Comparison of ENCODE assay signal across 1 cellular context in genomic region chr6:31619805-31620585, GRCh38.
TF ChIP-seq lines count a peak whose summit lies in the region.

No MANE protein-coding gene starts in this region.

TF ChIP-seq in HEK293, 187 proteins besides CTCF, POLR2A, EP300 and RAD21 (continued from another document and continues in another):
- TF ChIP-seq PRDM2 (tag by site-specific recombination; IDR thresholded peaks at IDR 0.05; ENCODE audit: borderline replicate concordance): no peak
- TF ChIP-seq ZNF747 (tag by site-specific recombination; IDR thresholded peaks at IDR 0.05): no peak
- TF ChIP-seq ZNF157 (tag by site-specific recombination; IDR thresholded peaks at IDR 0.05): no peak
- no peak for TF ChIP-seq ZNF544 (tag by site-specific recombination; IDR thresholded peaks at IDR 0.05)
- TF ChIP-seq GLIS1 (tag by site-specific recombination; IDR thresholded peaks at IDR 0.05): peak; percentile 75
- no peak for TF ChIP-seq ZNF791 (tag by site-specific recombination; IDR thresholded peaks at IDR 0.05)
- no peak for TF ChIP-seq ZNF704 (tag by site-specific recombination; IDR thresholded peaks at IDR 0.05)
- TF ChIP-seq ZNF350 (tag by site-specific recombination; IDR thresholded peaks at IDR 0.05): no peak
- TF ChIP-seq, protein P1, sequence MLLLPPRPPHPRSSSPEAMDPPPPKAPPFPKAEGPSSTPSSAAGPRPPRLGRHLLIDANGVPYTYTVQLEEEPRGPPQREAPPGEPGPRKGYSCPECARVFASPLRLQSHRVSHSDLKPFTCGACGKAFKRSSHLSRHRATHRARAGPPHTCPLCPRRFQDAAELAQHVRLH (tag by site-specific recombination; IDR thresholded peaks at IDR 0.05): no peak
- peak; percentile 35; the same call in 1 of the 2 replicates for TF ChIP-seq ZNF639 (tag by site-specific recombination; IDR thresholded peaks at IDR 0.05)
- TF ChIP-seq, protein P2, sequence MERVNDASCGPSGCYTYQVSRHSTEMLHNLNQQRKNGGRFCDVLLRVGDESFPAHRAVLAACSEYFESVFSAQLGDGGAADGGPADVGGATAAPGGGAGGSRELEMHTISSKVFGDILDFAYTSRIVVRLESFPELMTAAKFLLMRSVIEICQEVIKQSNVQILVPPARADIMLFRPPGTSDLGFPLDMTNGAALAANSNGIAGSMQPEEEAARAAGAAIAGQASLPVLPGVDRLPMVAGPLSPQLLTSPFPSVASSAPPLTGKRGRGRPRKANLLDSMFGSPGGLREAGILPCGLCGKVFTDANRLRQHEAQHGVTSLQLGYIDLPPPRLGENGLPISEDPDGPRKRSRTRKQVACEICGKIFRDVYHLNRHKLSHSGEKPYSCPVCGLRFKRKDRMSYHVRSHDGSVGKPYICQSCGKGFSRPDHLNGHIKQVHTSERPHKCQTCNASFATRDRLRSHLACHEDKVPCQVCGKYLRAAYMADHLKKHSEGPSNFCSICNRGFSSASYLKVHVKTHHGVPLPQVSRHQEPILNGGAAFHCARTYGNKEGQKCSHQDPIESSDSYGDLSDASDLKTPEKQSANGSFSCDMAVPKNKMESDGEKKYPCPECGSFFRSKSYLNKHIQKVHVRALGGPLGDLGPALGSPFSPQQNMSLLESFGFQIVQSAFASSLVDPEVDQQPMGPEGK (tag by site-specific recombination; IDR thresholded peaks at IDR 0.05): peak; percentile 90
- TF ChIP-seq, protein P3, sequence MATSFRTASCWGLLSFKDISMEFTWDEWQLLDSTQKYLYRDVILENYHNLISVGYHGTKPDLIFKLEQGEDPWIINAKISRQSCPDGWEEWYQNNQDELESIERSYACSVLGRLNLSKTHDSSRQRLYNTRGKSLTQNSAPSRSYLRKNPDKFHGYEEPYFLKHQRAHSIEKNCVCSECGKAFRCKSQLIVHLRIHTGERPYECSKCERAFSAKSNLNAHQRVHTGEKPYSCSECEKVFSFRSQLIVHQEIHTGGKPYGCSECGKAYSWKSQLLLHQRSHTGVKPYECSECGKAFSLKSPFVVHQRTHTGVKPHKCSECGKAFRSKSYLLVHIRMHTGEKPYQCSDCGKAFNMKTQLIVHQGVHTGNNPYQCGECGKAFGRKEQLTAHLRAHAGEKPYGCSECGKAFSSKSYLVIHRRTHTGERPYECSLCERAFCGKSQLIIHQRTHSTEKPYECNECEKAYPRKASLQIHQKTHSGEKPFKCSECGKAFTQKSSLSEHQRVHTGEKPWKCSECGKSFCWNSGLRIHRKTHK (tag by site-specific recombination; IDR thresholded peaks at IDR 0.05): no peak
- no peak for TF ChIP-seq SALL2 (tag by site-specific recombination; IDR thresholded peaks at IDR 0.05; ENCODE audit: borderline replicate concordance)
- TF ChIP-seq, protein P4, sequence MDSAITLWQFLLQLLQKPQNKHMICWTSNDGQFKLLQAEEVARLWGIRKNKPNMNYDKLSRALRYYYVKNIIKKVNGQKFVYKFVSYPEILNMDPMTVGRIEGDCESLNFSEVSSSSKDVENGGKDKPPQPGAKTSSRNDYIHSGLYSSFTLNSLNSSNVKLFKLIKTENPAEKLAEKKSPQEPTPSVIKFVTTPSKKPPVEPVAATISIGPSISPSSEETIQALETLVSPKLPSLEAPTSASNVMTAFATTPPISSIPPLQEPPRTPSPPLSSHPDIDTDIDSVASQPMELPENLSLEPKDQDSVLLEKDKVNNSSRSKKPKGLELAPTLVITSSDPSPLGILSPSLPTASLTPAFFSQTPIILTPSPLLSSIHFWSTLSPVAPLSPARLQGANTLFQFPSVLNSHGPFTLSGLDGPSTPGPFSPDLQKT (IDR thresholded peaks at IDR 0.05; ENCODE audit: borderline replicate concordance, low read depth, low read length): no peak
- TF ChIP-seq, protein P5, sequence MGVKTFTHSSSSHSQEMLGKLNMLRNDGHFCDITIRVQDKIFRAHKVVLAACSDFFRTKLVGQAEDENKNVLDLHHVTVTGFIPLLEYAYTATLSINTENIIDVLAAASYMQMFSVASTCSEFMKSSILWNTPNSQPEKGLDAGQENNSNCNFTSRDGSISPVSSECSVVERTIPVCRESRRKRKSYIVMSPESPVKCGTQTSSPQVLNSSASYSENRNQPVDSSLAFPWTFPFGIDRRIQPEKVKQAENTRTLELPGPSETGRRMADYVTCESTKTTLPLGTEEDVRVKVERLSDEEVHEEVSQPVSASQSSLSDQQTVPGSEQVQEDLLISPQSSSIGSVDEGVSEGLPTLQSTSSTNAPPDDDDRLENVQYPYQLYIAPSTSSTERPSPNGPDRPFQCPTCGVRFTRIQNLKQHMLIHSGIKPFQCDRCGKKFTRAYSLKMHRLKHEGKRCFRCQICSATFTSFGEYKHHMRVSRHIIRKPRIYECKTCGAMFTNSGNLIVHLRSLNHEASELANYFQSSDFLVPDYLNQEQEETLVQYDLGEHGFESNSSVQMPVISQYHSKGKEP (tag by site-specific recombination; IDR thresholded peaks at IDR 0.05): no peak; the same call in 1 of the 2 replicates
- TF ChIP-seq ZNF211 (tag by site-specific recombination; IDR thresholded peaks at IDR 0.05; ENCODE audit: low read depth): no peak
- no peak for TF ChIP-seq TCF7L2 (IDR thresholded peaks at IDR 0.05; ENCODE audit: borderline replicate concordance, low read depth, low read length)
- no peak for TF ChIP-seq ZNF423 (tag by site-specific recombination; IDR thresholded peaks at IDR 0.05)
- no peak for TF ChIP-seq ZNF830 (tag by site-specific recombination; IDR thresholded peaks at IDR 0.05; ENCODE audit: low read depth)
- peak; percentile 65 for TF ChIP-seq ZNF76 (tag by site-specific recombination; IDR thresholded peaks at IDR 0.05; ENCODE audit: borderline replicate concordance, low read depth)
- TF ChIP-seq, protein P6, sequence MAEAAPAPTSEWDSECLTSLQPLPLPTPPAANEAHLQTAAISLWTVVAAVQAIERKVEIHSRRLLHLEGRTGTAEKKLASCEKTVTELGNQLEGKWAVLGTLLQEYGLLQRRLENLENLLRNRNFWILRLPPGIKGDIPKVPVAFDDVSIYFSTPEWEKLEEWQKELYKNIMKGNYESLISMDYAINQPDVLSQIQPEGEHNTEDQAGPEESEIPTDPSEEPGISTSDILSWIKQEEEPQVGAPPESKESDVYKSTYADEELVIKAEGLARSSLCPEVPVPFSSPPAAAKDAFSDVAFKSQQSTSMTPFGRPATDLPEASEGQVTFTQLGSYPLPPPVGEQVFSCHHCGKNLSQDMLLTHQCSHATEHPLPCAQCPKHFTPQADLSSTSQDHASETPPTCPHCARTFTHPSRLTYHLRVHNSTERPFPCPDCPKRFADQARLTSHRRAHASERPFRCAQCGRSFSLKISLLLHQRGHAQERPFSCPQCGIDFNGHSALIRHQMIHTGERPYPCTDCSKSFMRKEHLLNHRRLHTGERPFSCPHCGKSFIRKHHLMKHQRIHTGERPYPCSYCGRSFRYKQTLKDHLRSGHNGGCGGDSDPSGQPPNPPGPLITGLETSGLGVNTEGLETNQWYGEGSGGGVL (tag by site-specific recombination; IDR thresholded peaks at IDR 0.05): no peak
- no peak for TF ChIP-seq GLI4 (tag by site-specific recombination; IDR thresholded peaks at IDR 0.05)
- peak; percentile 78; the same call in 1 of the 2 replicates for TF ChIP-seq ZNF394 (tag by site-specific recombination; IDR thresholded peaks at IDR 0.05; ENCODE audit: borderline replicate concordance)
- peak; percentile 97 for TF ChIP-seq PRDM10 (tag by site-specific recombination; IDR thresholded peaks at IDR 0.05)
- TF ChIP-seq ZNF214 (tag by site-specific recombination; IDR thresholded peaks at IDR 0.05; ENCODE audit: borderline replicate concordance): no peak
- TF ChIP-seq ZNF138 (tag by site-specific recombination; IDR thresholded peaks at IDR 0.05; ENCODE audit: borderline replicate concordance): no peak
- TF ChIP-seq ZBTB21 (tag by site-specific recombination; IDR thresholded peaks at IDR 0.05): peak; percentile 95
- 0 out of 2 replicates have a peak, but pooled peaks have one; percentile 41 for TF ChIP-seq HOXD13 (CRISPR knock-in tag; IDR thresholded peaks at IDR 0.05; ENCODE audit: borderline replicate concordance)
- no peak for TF ChIP-seq ZNF488 (tag by site-specific recombination; IDR thresholded peaks at IDR 0.05)
- TF ChIP-seq OSR2 (tag by site-specific recombination; IDR thresholded peaks at IDR 0.05): no peak
- TF ChIP-seq PRDM1 (tag by site-specific recombination; IDR thresholded peaks at IDR 0.05): no peak
- no peak for TF ChIP-seq ZNF624 (tag by site-specific recombination; IDR thresholded peaks at IDR 0.05)
- peak; percentile 94 for TF ChIP-seq IKZF3 (tag by site-specific recombination; IDR thresholded peaks at IDR 0.05)
- no peak for TF ChIP-seq ZNF354C (tag by site-specific recombination; IDR thresholded peaks at IDR 0.05; ENCODE audit: borderline replicate concordance, low read depth)
- TF ChIP-seq KLF1 (tag by site-specific recombination; IDR thresholded peaks at IDR 0.05): peak; percentile 59
